ENCODE assay signal across 8 cellular contexts in the genomic region with DNA sequence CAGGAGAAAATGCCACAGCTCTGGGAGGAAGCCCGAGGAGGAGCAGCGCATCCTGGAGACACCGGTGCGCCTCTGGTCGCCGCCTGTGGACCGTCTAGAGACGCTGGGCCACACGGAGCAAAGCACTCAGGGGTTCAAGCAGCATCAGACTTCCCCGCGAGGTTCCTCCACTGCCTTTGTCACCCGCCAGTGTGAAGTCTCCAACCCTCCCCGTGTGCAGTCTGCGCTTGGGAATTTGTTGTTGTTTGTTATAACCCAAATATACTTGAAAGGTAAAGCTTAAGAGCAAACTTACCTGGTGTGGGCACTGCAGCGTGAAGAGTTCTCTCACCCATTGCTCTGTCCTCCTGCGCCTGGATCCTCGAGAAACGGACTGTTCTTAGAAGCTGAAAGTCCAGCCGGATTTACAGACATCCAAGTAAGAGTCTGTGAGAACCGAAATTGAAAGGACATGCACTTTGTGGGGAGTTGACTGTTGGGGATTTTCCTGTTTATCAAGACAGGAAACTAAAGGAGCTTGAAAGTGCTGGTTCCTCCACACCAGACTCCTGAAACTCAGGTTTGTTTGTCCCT. TPM values are rescaled to one million over a fixed set of nuclear protein-coding genes. Genes with fewer than 3 reads are reported as not detected.
DNase-seq lines count a peak whose midpoint lies in the region; ATAC-seq lines count a peak whose summit lies in the region.

A gene with protein sequence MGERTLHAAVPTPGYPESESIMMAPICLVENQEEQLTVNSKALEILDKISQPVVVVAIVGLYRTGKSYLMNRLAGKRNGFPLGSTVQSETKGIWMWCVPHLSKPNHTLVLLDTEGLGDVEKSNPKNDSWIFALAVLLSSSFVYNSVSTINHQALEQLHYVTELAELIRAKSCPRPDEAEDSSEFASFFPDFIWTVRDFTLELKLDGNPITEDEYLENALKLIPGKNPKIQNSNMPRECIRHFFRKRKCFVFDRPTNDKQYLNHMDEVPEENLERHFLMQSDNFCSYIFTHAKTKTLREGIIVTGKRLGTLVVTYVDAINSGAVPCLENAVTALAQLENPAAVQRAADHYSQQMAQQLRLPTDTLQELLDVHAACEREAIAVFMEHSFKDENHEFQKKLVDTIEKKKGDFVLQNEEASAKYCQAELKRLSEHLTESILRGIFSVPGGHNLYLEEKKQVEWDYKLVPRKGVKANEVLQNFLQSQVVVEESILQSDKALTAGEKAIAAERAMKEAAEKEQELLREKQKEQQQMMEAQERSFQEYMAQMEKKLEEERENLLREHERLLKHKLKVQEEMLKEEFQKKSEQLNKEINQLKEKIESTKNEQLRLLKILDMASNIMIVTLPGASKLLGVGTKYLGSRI (minus strand): TSS at position 443 of the 573 bp plus-strand sequence. CDS start 108 bp downstream, at position 335.

- H3K9ac ChIP-seq in adipocyte (ENCODE audit: low read length): no peak within 1 kb of the TSS

- peaks cover 22 to 39% (median 34%) of the 10 kb centered on the region in 3 donors for H3K36me3 Mint-ChIP-seq in immature natural killer cell

- peak; percentile 40 for ATAC-seq in GM18499 (IDR thresholded peaks at IDR 0.05; ENCODE audit: insufficient read depth, unreplicated experiment)
- ATAC-seq in HG02763 (IDR thresholded peaks at IDR 0.05; ENCODE audit: unreplicated experiment): peak; percentile 50

- DNase-seq in T-helper 1 cell: peak; percentile 14 to 67 (median 25)
- peak; percentile 57 for DNase-seq in adipocyte (ENCODE audit: low read depth)
- peak; percentile 57 to 68 (median 65) for DNase-seq in immature natural killer cell
- peak; percentile 13 to 22 for DNase-seq in stimulated activated CD4-positive, alpha-beta T cell treated with anti-CD3 and anti-CD28 coated beads, Interleukin-15, amount 100 ng/mL, for 1 hour (ENCODE audit: low read depth in 1 of 2, low spot score in 1 of 2)
- no peak for DNase-seq in NCI-H82 treated with DMSO at 0.1 percent for 48 hours (lab: John Stamatoyannopoulos, UW; ENCODE audit: unreplicated experiment)
- DNase-seq in SHP77 (lab: John Stamatoyannopoulos, UW): no peak

- no peaks in the 10 kb centered on the region for H3K36me3 ChIP-seq in adipocyte (ENCODE audit: control insufficient read depth, insufficient read depth, low read length, severe bottlenecking)

- H3K27ac Mint-ChIP-seq in immature natural killer cell: peak within 1 kb of the TSS; percentile 94 to 99 (median 97)

- H3K4me1 ChIP-seq in adipocyte (ENCODE audit: control insufficient read depth, insufficient read depth, low read length): peaks cover 3% of the 10 kb centered on the region

- H3K4me3 ChIP-seq in adipocyte (ENCODE audit: low read length): peak within 1 kb of the TSS; percentile 79

- H3K27me3 Mint-ChIP-seq in immature natural killer cell (ENCODE audit: low read depth in 3 of 3): peaks cover 0 to 7% (median 4%) of the 10 kb centered on the region in 3 donors

- no peaks in the 10 kb centered on the region for H3K9me3 Mint-ChIP-seq in immature natural killer cell

- H3K4me3 Mint-ChIP-seq in immature natural killer cell: peak within 1 kb of the TSS; percentile 94 to 98 (median 96)

- no peaks in the 10 kb centered on the region for H3K9me3 ChIP-seq in adipocyte (ENCODE audit: control insufficient read depth, low read length)

- peaks cover 68 to 86% of the 10 kb centered on the region in 2 donors for H3K4me1 Mint-ChIP-seq in immature natural killer cell

- H3K27me3 ChIP-seq in adipocyte (replicated peaks; ENCODE audit: control insufficient read depth, insufficient read depth, low read length): no peaks in the 10 kb centered on the region

RNA-seq across cellular contexts. Expression of the gene that starts here (rescaled TPM):
- 10 to 100 TPM; 43.1 to 75.5 (median 53.1) TPM for polyA plus RNA-seq in immature natural killer cell

Comparison
In these comparisons a context has a peak if more than half of its experiments do, and no peak if none do; other contexts are left out.
1. DNase-seq: peak in T-helper 1 cell (5 of 5), adipocyte (single experiment), immature natural killer cell (3 of 3) and stimulated activated CD4-positive, alpha-beta T cell treated with anti-CD3 and anti-CD28 coated beads, Interleukin-15, amount 100 ng/mL, for 1 hour (2 of 2); none in NCI-H82 treated with DMSO at 0.1 percent for 48 hours (single experiment) and SHP77 (0 of 2).